ENCODE assay signal across 8 cellular contexts in genomic region chr15:42056934-42057743, GRCh38. TPM values are rescaled to one million over a fixed set of nuclear protein-coding genes. Genes with fewer than 3 reads are reported as not detected.
DNase-seq lines count a peak whose midpoint lies in the region; ATAC-seq and TF ChIP-seq lines count a peak whose summit lies in the region.

No MANE protein-coding gene starts in this region.

- H2AFZ ChIP-seq in DND-41 (ENCODE audit: low read depth, low read length) (no peak overlapping the region), KMS-11 (ENCODE audit: low read depth) (peak overlapping the region; percentile 26; the same call in 1 of the 2 replicates)

- H3K9me3 ChIP-seq in DND-41 (ENCODE audit: insufficient read depth, low read length, severe bottlenecking) (no peaks in the 10 kb centered on the region), upper lobe of left lung (no peaks in the 10 kb centered on the region)

- H3K4me2 ChIP-seq in DND-41 (ENCODE audit: insufficient read depth, low read length) (no peak overlapping the region), KMS-11 (no peak overlapping the region)

- peak; percentile 27 for TF ChIP-seq CTCF in DND-41 (IDR thresholded peaks at IDR 0.05; ENCODE audit: borderline replicate concordance, extremely low read depth, low read length, poor library complexity, severe bottlenecking)
- no peak; the same call in 1 of the 2 replicates for TF ChIP-seq CTCF in KMS-11 (conservative IDR thresholded peaks at IDR 0.05; ENCODE audit: low read depth, low read length)
- TF ChIP-seq CTCF in omental fat pad (IDR thresholded peaks at IDR 0.05) = peak in 1 of 3 donors; percentile 47
- peak; percentile 34 to 81 (median 72) for TF ChIP-seq CTCF in upper lobe of left lung (IDR thresholded peaks at IDR 0.05)

- 12 to 13% methylated on average over 19 to 36 of the region's 36 CpGs for WGBS in upper lobe of left lung, 2 donors

- intact Hi-C loops in head of caudate nucleus (cut with DNase I) = no loop called here

- H3K4me3 Mint-ChIP-seq in activated naive CD4-positive, alpha-beta T cell treated with anti-CD3 and anti-CD28 coated beads, Interleukin-2, amount 50 U/mL, for 24 hours = peak overlapping the region; percentile 34

- H3K36me3 Mint-ChIP-seq in activated naive CD4-positive, alpha-beta T cell treated with anti-CD3 and anti-CD28 coated beads, Interleukin-2, amount 50 U/mL, for 24 hours = no peaks in the 10 kb centered on the region

- no peak overlapping the region for H3K4me3 ChIP-seq in DND-41 (ENCODE audit: low read depth in 1 of 2, low read length in 2 of 2)
- no peak overlapping the region for H3K4me3 ChIP-seq in KMS-11 (IDR thresholded peaks at IDR 0.05; ENCODE audit: insufficient read depth, low read depth, low read length)
- H3K4me3 ChIP-seq in upper lobe of left lung = peak overlapping the region in 3 of 4 donors; percentile 22 to 33 (median 26)

- H4K20me1 ChIP-seq in DND-41 (ENCODE audit: insufficient read depth, low read length) = no peaks in the 10 kb centered on the region
- H4K20me1 ChIP-seq in KMS-11 (ENCODE audit: insufficient read depth) = no peaks in the 10 kb centered on the region

- no peak for ATAC-seq in DND-41 (ENCODE audit: insufficient read depth, low read depth)
- peak; percentile 96 for ATAC-seq in omental fat pad (ENCODE audit: low FRiP score)
- ATAC-seq in upper lobe of left lung (ENCODE audit: low FRiP score in 2 of 2) = peak; percentile 83 to 91
- no peak for ATAC-seq in GM19397 (IDR thresholded peaks at IDR 0.05; ENCODE audit: unreplicated experiment)

- H3K27ac ChIP-seq in DND-41 (ENCODE audit: low read length) = no peak overlapping the region
- no peak overlapping the region for H3K27ac ChIP-seq in KMS-11
- peak overlapping the region; percentile 74 to 91 (median 83) for H3K27ac ChIP-seq in upper lobe of left lung

- H3K4me1 Mint-ChIP-seq in activated naive CD4-positive, alpha-beta T cell treated with anti-CD3 and anti-CD28 coated beads, Interleukin-2, amount 50 U/mL, for 24 hours = peaks cover 9% of the 10 kb centered on the region

- H3K27me3 ChIP-seq in DND-41 (ENCODE audit: insufficient read depth, low read length, poor library complexity) (peaks cover 18% of the 10 kb centered on the region), KMS-11 (ENCODE audit: insufficient read depth, low read depth) (0 out of 2 replicates have a peak, but pooled peaks cover 2% of the 10 kb centered on the region), upper lobe of left lung (no peaks in the 10 kb centered on the region)

- H3K9ac ChIP-seq in DND-41 (ENCODE audit: low read depth, low read length) (no peak overlapping the region), KMS-11 (no peak overlapping the region)

- H3K36me3 ChIP-seq in DND-41 (ENCODE audit: insufficient read depth, low read length) (no peaks in the 10 kb centered on the region), KMS-11 (ENCODE audit: insufficient read depth) (no peaks in the 10 kb centered on the region), upper lobe of left lung (no peaks in the 10 kb centered on the region)

- no peaks in the 10 kb centered on the region for H3K4me1 ChIP-seq in DND-41 (ENCODE audit: insufficient read depth, low read length)
- H3K4me1 ChIP-seq in KMS-11 (ENCODE audit: low read depth, poor library complexity, severe bottlenecking) = peaks cover 16% of the 10 kb centered on the region
- peaks cover 6 to 28% (median 19%) of the 10 kb centered on the region in 4 donors for H3K4me1 ChIP-seq in upper lobe of left lung

- no peaks in the 10 kb centered on the region for H3K9me3 Mint-ChIP-seq in activated naive CD4-positive, alpha-beta T cell treated with anti-CD3 and anti-CD28 coated beads, Interleukin-2, amount 50 U/mL, for 24 hours

- no peak overlapping the region for H3K27ac Mint-ChIP-seq in activated naive CD4-positive, alpha-beta T cell treated with anti-CD3 and anti-CD28 coated beads, Interleukin-2, amount 50 U/mL, for 24 hours

- peaks cover 6% of the 10 kb centered on the region for H3K27me3 Mint-ChIP-seq in activated naive CD4-positive, alpha-beta T cell treated with anti-CD3 and anti-CD28 coated beads, Interleukin-2, amount 50 U/mL, for 24 hours

- H3K79me2 ChIP-seq in DND-41 (ENCODE audit: insufficient read depth, low read length) (no peaks in the 10 kb centered on the region), KMS-11 (ENCODE audit: insufficient read depth, low read depth) (no peaks in the 10 kb centered on the region)

- TF ChIP-seq EP300 in upper lobe of left lung (IDR thresholded peaks at IDR 0.05) = peak in 2 of 4 donors; percentile 71 to 93

- DNase-seq in DND-41 = no peak
- peak; percentile 44 for DNase-seq in SHP77 treated with DMSO at 0.1 percent for 48 hours (lab: John Stamatoyannopoulos, UW)
- peak; percentile 61 to 87 (median 76) for DNase-seq in head of caudate nucleus
- peak; percentile 75 for DNase-seq in omental fat pad (ENCODE audit: low spot score)
- peak; percentile 91 to 95 for DNase-seq in upper lobe of left lung

- peak in 1 of 4 donors; percentile 41 for TF ChIP-seq POLR2A in upper lobe of left lung (IDR thresholded peaks at IDR 0.05)

RNA-seq across cellular contexts. Expression of gene PLA2G4E, which starts 36.3 kb away (rescaled TPM):
- total RNA-seq in omental fat pad (under 1 TPM in 1 of 4 donors, not detected in 3; 0.12 TPM), upper lobe of left lung (1 to 10 TPM in 2 of 6 donors, under 1 TPM in 2, not detected in 2; 0.13 to 5.2 (median 1.1) TPM)

RNA-seq across cellular contexts. Expression of gene PLA2G4D, which starts 37.2 kb away (rescaled TPM):
- under 1 TPM in 1 of 4 donors, not detected in 3; 0.09 TPM for total RNA-seq in omental fat pad
- total RNA-seq in upper lobe of left lung = not detected

Comparison
In these comparisons a context has a peak if more than half of its experiments do, and no peak if none do; other contexts are left out.
1. ATAC-seq: peak in omental fat pad (single experiment) and upper lobe of left lung (2 of 2); none in DND-41 (single experiment) and GM19397 (single experiment).
2. H3K27ac ChIP-seq: peak in upper lobe of left lung (4 of 4); none in DND-41 (single experiment) and KMS-11 (single experiment).
3. H3K4me3 ChIP-seq: peak in upper lobe of left lung (3 of 4); none in DND-41 (0 of 2) and KMS-11 (single experiment).